ENCODE assay signal across 13 cellular contexts in genomic region chr1:97901017-97901658, GRCh38. TPM values are rescaled to one million over a fixed set of nuclear protein-coding genes. Genes with fewer than 3 reads are reported as not detected.
A peak's percentile ranks its signal among the peaks of the same experiment; 100 is the strongest.
DNase-seq lines count a peak whose midpoint lies in the region; ATAC-seq, FAIRE-seq and TF ChIP-seq lines count a peak whose summit lies in the region.
"Had no signal": no experiment of that assay in that cellular context is flagged by ENCODE, and none has a peak within 500 bp of the region (broad histone marks: within the 10 kb centered on the region; RNA-seq: fewer than 3 reads in every experiment).

No MANE protein-coding gene starts in this region.

- H3K9me3 Mint-ChIP-seq in CD8-positive, alpha-beta T cell = peaks cover 5% of the 10 kb centered on the region
- H3K9me3 Mint-ChIP-seq in naive thymus-derived CD4-positive, alpha-beta T cell = peaks cover 0 to 30% (median 9%) of the 10 kb centered on the region in 11 donors
- no peaks in the 10 kb centered on the region for H3K9me3 Mint-ChIP-seq in Caco-2 (ENCODE audit: unreplicated experiment)

- no peaks in the 10 kb centered on the region for H3K9me3 ChIP-seq in CD8-positive, alpha-beta T cell (ENCODE audit: low read length)
- H3K9me3 ChIP-seq in naive thymus-derived CD4-positive, alpha-beta T cell (ENCODE audit: control insufficient read depth in 2 of 3, low read length in 3 of 3) = peaks cover 0 to 12% (median 0%) of the 10 kb centered on the region in 3 experiments
- H3K9me3 ChIP-seq in Caco-2 (no peaks in the 10 kb centered on the region), transverse colon (no peaks in the 10 kb centered on the region)
- H3K9me3 ChIP-seq: vagina had no signal

- no peak overlapping the region for H3K27ac ChIP-seq in CD8-positive, alpha-beta T cell (ENCODE audit: low read depth, low read length)
- H3K27ac ChIP-seq in coronary artery (no peak overlapping the region), transverse colon (peak overlapping the region in 1 of 4 donors; percentile 10)
- no peak overlapping the region for H3K27ac ChIP-seq in naive thymus-derived CD4-positive, alpha-beta T cell (ENCODE audit: low read depth, low read length)
- H3K27ac ChIP-seq: vagina had no signal

- intact Hi-C loops in CD8-positive, alpha-beta T cell (cut with DNase I, micrococcal nuclease) = loop anchor here in 1 of 2 experiments (2.0 kb wide), 1 partner anchor 14 kb away; no protein-coding TSS in a partner anchor
- intact Hi-C loops in naive thymus-derived CD4-positive, alpha-beta T cell (cut with micrococcal nuclease) = no loop called here
- intact Hi-C loops in Caco-2 (cut with micrococcal nuclease; ENCODE audit: unreplicated experiment) (no loop called here), transverse colon (cut with DNase I; ENCODE audit: low total_unique reads) (no loop called here)

- no peak for TF ChIP-seq POLR2A in transverse colon (IDR thresholded peaks at IDR 0.05)

- H3K4me1 Mint-ChIP-seq in CD8-positive, alpha-beta T cell (ENCODE audit: low read depth) = peaks cover 53% of the 10 kb centered on the region
- H3K4me1 Mint-ChIP-seq in naive thymus-derived CD4-positive, alpha-beta T cell = peaks cover 23 to 65% (median 57%) of the 10 kb centered on the region in 7 donors
- H3K4me1 Mint-ChIP-seq in Caco-2 (ENCODE audit: low read depth, unreplicated experiment) = no peaks in the 10 kb centered on the region

- H3K27me3 ChIP-seq in CD8-positive, alpha-beta T cell (ENCODE audit: insufficient read depth, low read length) = no peaks in the 10 kb centered on the region
- H3K27me3 ChIP-seq in naive thymus-derived CD4-positive, alpha-beta T cell (ENCODE audit: control insufficient read depth in 2 of 2, insufficient read depth in 2 of 2, low read length in 2 of 2) = no peaks in the 10 kb centered on the region
- H3K27me3 ChIP-seq in Caco-2 (replicated peaks; ENCODE audit: control insufficient read depth, insufficient read depth, low read length) = no peaks in the 10 kb centered on the region
- no peaks in the 10 kb centered on the region for H3K27me3 ChIP-seq in transverse colon
- H3K27me3 ChIP-seq: vagina had no signal

- peaks cover 20% of the 10 kb centered on the region for H3K36me3 Mint-ChIP-seq in CD8-positive, alpha-beta T cell
- H3K36me3 Mint-ChIP-seq in naive thymus-derived CD4-positive, alpha-beta T cell = peaks cover 0 to 43% (median 30%) of the 10 kb centered on the region in 5 donors
- H3K36me3 Mint-ChIP-seq in Caco-2 (ENCODE audit: insufficient read depth, unreplicated experiment) = no peaks in the 10 kb centered on the region

- POLR2A ChIA-PET in CD8-positive, alpha-beta T cell (lab: Charles Lee) = interaction anchor here (1.1 to 1.2 kb wide), 2 partner anchors 16 to 55 kb away, joined by 3 read pairs; no protein-coding TSS in a partner anchor
- POLR2A ChIA-PET in naive thymus-derived CD4-positive, alpha-beta T cell (lab: Charles Lee) = interaction anchor here (1.0 kb wide), 2 partner anchors 15 to 19 kb away, joined by 3 to 4 read pairs; partner anchors contain the start of gene DPYD
- POLR2A ChIA-PET in Caco-2 (lab: Charles Lee) = no interaction called here

- DNase-seq in CD8-positive, alpha-beta T cell = no peak
- DNase-seq in MV-4-11 (lab: John Stamatoyannopoulos, UW) = peak; percentile 65
- DNase-seq in coronary artery (ENCODE audit: low spot score) = no peak
- peak in 1 of 9 donors; percentile 2 for DNase-seq in naive thymus-derived CD4-positive, alpha-beta T cell
- no peak for DNase-seq in Caco-2
- no peak for DNase-seq in urothelium cell line (ENCODE audit: low spot score)
- no peak for DNase-seq in transverse colon
- DNase-seq: glutamatergic neuron, NCI-H187 treated with DMSO at 0.1 percent for 48 hours, SHP77 had no signal

- no peaks in the 10 kb centered on the region for H3K27me3 Mint-ChIP-seq in CD8-positive, alpha-beta T cell (ENCODE audit: low read depth)
- H3K27me3 Mint-ChIP-seq in naive thymus-derived CD4-positive, alpha-beta T cell = no peaks in the 10 kb centered on the region
- no peaks in the 10 kb centered on the region for H3K27me3 Mint-ChIP-seq in Caco-2 (ENCODE audit: insufficient read depth, unreplicated experiment)
- H3K27me3 Mint-ChIP-seq: brain had no signal

- no peak for TF ChIP-seq EP300 in transverse colon (IDR thresholded peaks at IDR 0.05; ENCODE audit: low read depth)

- no peaks in the 10 kb centered on the region for H3K36me3 ChIP-seq in CD8-positive, alpha-beta T cell (ENCODE audit: insufficient read depth, low read length)
- H3K36me3 ChIP-seq in naive thymus-derived CD4-positive, alpha-beta T cell (ENCODE audit: control insufficient read depth in 2 of 3, insufficient read depth in 3 of 3, low read length in 3 of 3) = peaks cover 0 to 7% (median 0%) of the 10 kb centered on the region in 3 experiments
- H3K36me3 ChIP-seq in Caco-2 (ENCODE audit: control insufficient read depth, insufficient read depth, low read length) (no peaks in the 10 kb centered on the region), transverse colon (no peaks in the 10 kb centered on the region)
- H3K36me3 ChIP-seq: vagina had no signal

- in situ Hi-C loops in transverse colon (cut with MboI; ENCODE audit: low pct_ligation_motif_present in 1 of 4, low pct_unique_long_range_greater_than_20kb in 1 of 4, low sequenced_read_pairs in 3 of 4) = no loop called here

- H3K27ac Mint-ChIP-seq in CD8-positive, alpha-beta T cell = peak overlapping the region; percentile 73
- H3K27ac Mint-ChIP-seq in naive thymus-derived CD4-positive, alpha-beta T cell = peak overlapping the region in 6 of 9 donors; percentile 26 to 78 (median 56)
- H3K27ac Mint-ChIP-seq in Caco-2 (ENCODE audit: unreplicated experiment) = no peak overlapping the region

- no peak overlapping the region for H3K4me3 ChIP-seq in CD8-positive, alpha-beta T cell (ENCODE audit: low read depth, low read length)
- H3K4me3 ChIP-seq in coronary artery = peak overlapping the region; percentile 34
- no peak overlapping the region for H3K4me3 ChIP-seq in naive thymus-derived CD4-positive, alpha-beta T cell (ENCODE audit: low read length)
- no peak overlapping the region for H3K4me3 ChIP-seq in Caco-2 (ENCODE audit: low read depth, low read length)
- no peak overlapping the region for H3K4me3 ChIP-seq in transverse colon
- H3K4me3 ChIP-seq: vagina had no signal

- WGBS in transverse colon (ENCODE audit: low coverage in 1 of 2), 2 donors = 61 to 73% methylated on average over 2 of the region's 2 CpGs

- CTCF ChIA-PET in CD8-positive, alpha-beta T cell (lab: Charles Lee) = no interaction called here
- CTCF ChIA-PET in naive thymus-derived CD4-positive, alpha-beta T cell (lab: Charles Lee) = no interaction called here
- CTCF ChIA-PET in Caco-2 (lab: Charles Lee) = no interaction called here

- peaks cover 7% of the 10 kb centered on the region for H3K4me1 ChIP-seq in CD8-positive, alpha-beta T cell (ENCODE audit: insufficient read depth, low read length)
- H3K4me1 ChIP-seq in naive thymus-derived CD4-positive, alpha-beta T cell (ENCODE audit: control insufficient read depth in 2 of 2, insufficient read depth in 2 of 2, low read length in 2 of 2) = peaks cover 0 to 12% of the 10 kb centered on the region in 2 donors
- H3K4me1 ChIP-seq in Caco-2 (no peaks in the 10 kb centered on the region), transverse colon (peaks cover 0 to 16% (median 0%) of the 10 kb centered on the region in 4 donors)

- H3K4me3 Mint-ChIP-seq in CD8-positive, alpha-beta T cell = peak overlapping the region; percentile 20
- H3K4me3 Mint-ChIP-seq in naive thymus-derived CD4-positive, alpha-beta T cell = peak overlapping the region in 8 of 10 donors; percentile 11 to 71 (median 48)
- H3K4me3 Mint-ChIP-seq in Caco-2 (ENCODE audit: unreplicated experiment) = no peak overlapping the region
- H3K4me3 Mint-ChIP-seq: brain had no signal

- BruUV-seq in Caco-2 (replicated peaks; lab: Mats Ljungman, UMichigan) = no TSS peak

- TF ChIP-seq CTCF in CD8-positive, alpha-beta T cell (IDR thresholded peaks at IDR 0.05) = no peak
- no peak for TF ChIP-seq CTCF in coronary artery (IDR thresholded peaks at IDR 0.05)
- TF ChIP-seq CTCF in Caco-2 (IDR thresholded peaks at IDR 0.05; ENCODE audit: insufficient read depth in 1 of 2, low read depth in 1 of 2, low read length in 1 of 2, severe bottlenecking in 1 of 2, unreplicated experiment in 1 of 2) = no peak
- TF ChIP-seq CTCF in transverse colon (IDR thresholded peaks at IDR 0.05) = no peak

- no peak for ATAC-seq in CD8-positive, alpha-beta T cell
- peak; percentile 68 for ATAC-seq in naive thymus-derived CD4-positive, alpha-beta T cell
- no peak for ATAC-seq in HG03378 (IDR thresholded peaks at IDR 0.05; ENCODE audit: unreplicated experiment)

- no peak for FAIRE-seq in urothelium cell line (lab: Jason Lieb, UNC)

RNA-seq across cellular contexts. Expression of gene DPYD, which starts 19.7 kb away (rescaled TPM):
- 10 to 100 TPM; 24.2 to 24.9 TPM for total RNA-seq in CD8-positive, alpha-beta T cell
- total RNA-seq in naive thymus-derived CD4-positive, alpha-beta T cell = 10 to 100 TPM; 52.6 to 87.2 (median 57.4) TPM
- 10 to 100 TPM; 55.6 to 61.2 TPM for polyA plus RNA-seq in naive thymus-derived CD4-positive, alpha-beta T cell
- total RNA-seq in Caco-2 (2022) (7.0 and 7.6 TPM in 2 replicates), transverse colon (10 to 100 TPM; 11.2 to 34.8 (median 26.0) TPM)
